Comparison of ENCODE assay signal across 1 cellular context in the genomic region with DNA sequence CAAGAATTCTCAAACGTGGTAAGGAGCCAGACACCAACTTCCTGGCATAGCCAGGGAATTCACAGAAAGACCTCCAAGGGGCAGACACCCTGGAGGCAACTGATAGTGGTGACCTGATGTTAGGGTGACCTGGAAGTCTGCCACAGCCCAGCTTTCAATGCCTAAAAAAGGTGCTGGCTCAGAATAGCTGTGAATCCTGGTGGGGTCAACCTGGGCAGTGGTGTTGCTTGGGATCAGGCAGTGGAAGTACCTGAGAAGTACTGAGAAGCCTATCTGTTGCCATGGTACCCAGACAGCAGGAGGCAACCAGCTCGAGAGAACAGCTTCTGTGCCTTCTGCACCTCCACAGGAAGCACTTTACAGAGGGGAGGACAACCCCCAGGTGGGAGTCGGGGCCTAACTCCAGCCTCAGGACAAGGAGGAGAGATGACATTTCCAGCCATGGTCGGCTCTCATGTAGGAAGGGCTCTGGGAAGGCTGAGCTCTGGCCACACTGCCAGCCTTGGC.
TF ChIP-seq lines count a peak whose summit lies in the region.

No MANE protein-coding gene starts in this region.

TF ChIP-seq in H1, 55 proteins besides CTCF, POLR2A, EP300 and RAD21:
- TF ChIP-seq RNF2 (IDR thresholded peaks at IDR 0.05; ENCODE audit: borderline replicate concordance, low read depth, low read length, missing control alignments, poor library complexity, severe bottlenecking) (no peak), FOSL1 (IDR thresholded peaks at IDR 0.05; ENCODE audit: insufficient read depth, low read depth, low read length) (no peak), TAF1 (IDR thresholded peaks at IDR 0.05; ENCODE audit: low read depth, low read length) (no peak), CHD1 (IDR thresholded peaks at IDR 0.05; ENCODE audit: low read depth, low read length) (no peak), JUND (IDR thresholded peaks at IDR 0.05; ENCODE audit: low read length) (no peak), PHF8 (conservative IDR thresholded peaks at IDR 0.05; ENCODE audit: low read depth, low read length) (no peak), TAF7 (optimal IDR thresholded peaks at IDR 0.05; ENCODE audit: borderline replicate concordance, low read depth, low read length) (no peak), NRF1 (IDR thresholded peaks at IDR 0.05; ENCODE audit: low read depth, low read length) (no peak), SUZ12 (IDR thresholded peaks at IDR 0.05; ENCODE audit: low read length) (no peak)
